Comparison of ENCODE assay signal across 30 cellular contexts in the genomic region with DNA sequence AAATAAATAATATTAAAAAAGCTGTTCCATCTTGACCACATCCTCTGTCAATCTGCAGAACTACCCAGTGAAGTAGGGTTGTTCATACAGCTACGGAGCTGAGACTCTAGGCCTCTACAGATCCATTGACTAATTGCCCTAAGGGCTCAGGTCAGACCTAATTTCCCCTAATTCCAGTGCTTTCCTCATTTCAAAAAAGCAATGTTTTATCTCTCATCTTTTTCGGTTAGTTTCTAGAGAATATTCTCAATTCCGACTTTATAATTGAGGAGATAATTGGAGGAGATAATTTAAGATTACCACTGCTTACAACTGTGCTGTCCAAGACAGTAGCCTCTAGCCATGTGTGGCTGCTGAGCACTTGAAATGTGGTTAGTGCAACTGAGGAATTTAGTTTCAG.
"Had no signal": no experiment of that assay in that cellular context is flagged by ENCODE, and none has a peak within 500 bp of the region (broad histone marks: within the 10 kb centered on the region; RNA-seq: fewer than 3 reads in every experiment).

No MANE protein-coding gene starts in this region.

- H3K4me3 ChIP-seq: adrenal gland, body of pancreas, esophagus squamous epithelium, gastrocnemius medialis, heart right ventricle had no signal

- H3K9me3 ChIP-seq: adrenal gland, body of pancreas, esophagus squamous epithelium, gastrocnemius medialis, heart right ventricle had no signal

- DNase-seq: activated B cell treated with CpG ODN at 0.5 μM for 24 hours; activated CD4-positive, alpha-beta memory T cell treated with anti-CD3 and anti-CD28 coated beads for 36 hours; activated CD4-positive, alpha-beta T cell treated with anti-CD3 and anti-CD28 coated beads, Interleukin-2, amount 10 ng/mL, durations not matched to agents 24 days and 14 days; activated CD8-positive, alpha-beta memory T cell treated with anti-CD3 and anti-CD28 coated beads, Interleukin-2, amount 10 ng/mL, durations not matched to agents 7 days and 5 days; activated CD8-positive, alpha-beta memory T cell treated with anti-CD3 and anti-CD28 coated beads, Interleukin-2, amount 50 U/mL, for 4 hours; activated CD8-positive, alpha-beta T cell treated with anti-CD3 and anti-CD28 coated beads, Interleukin-2, amount 10 ng/mL, durations not matched to agents 7 days and 5 days; activated effector memory CD4-positive, alpha-beta T cell treated with anti-CD3 and anti-CD28 coated beads, Interleukin-2, amount 50 U/mL, for 16 hours; activated naive CD4-positive, alpha-beta T cell treated with anti-CD3 and anti-CD28 coated beads for 36 hours; activated naive CD8-positive, alpha-beta T cell treated with anti-CD3 and anti-CD28 coated beads for 36 hours; activated naive CD8-positive, alpha-beta T cell treated with anti-CD3 and anti-CD28 coated beads, Interleukin-2, amount 50 U/mL, for 24 hours; activated T-cell treated with anti-CD3 and anti-CD28 coated beads, Interleukin-2, amount 50 U/mL, for 1 hour; activated T-cell treated with anti-CD3 and anti-CD28 coated beads, Interleukin-2, amount 50 U/mL, for 48 hours; adrenal gland; amygdala; aorta; body of pancreas; caudate nucleus; cortex of kidney; dermis blood vessel endothelial cell; effector CD4-positive, alpha-beta T cell; effector memory CD8-positive, alpha-beta T cell; esophagus squamous epithelium; gastrocnemius medialis; heart right ventricle; T-helper 1 cell; T-helper 17 cell; T1000; WERI-Rb-1 had no signal

- H3K27me3 ChIP-seq: adrenal gland, body of pancreas, gastrocnemius medialis, heart right ventricle had no signal

- ATAC-seq: activated CD4-positive, CD25-positive, alpha-beta regulatory T cell treated with anti-CD3 and anti-CD28 coated beads, Interleukin-2, amount 50 U/mL, for 24 hours; activated CD8-positive, alpha-beta memory T cell treated with anti-CD3 and anti-CD28 coated beads, Interleukin-2, amount 10 ng/mL, durations not matched to agents 7 days and 5 days; activated CD8-positive, alpha-beta T cell treated with anti-CD3 and anti-CD28 coated beads, Interleukin-2, amount 10 ng/mL, durations not matched to agents 7 days and 5 days; activated naive CD8-positive, alpha-beta T cell treated with anti-CD3 and anti-CD28 coated beads, Interleukin-2, amount 50 U/mL, for 24 hours; body of pancreas; effector memory CD8-positive, alpha-beta T cell; gastrocnemius medialis; heart right ventricle; T-helper 17 cell had no signal

- H3K27ac ChIP-seq: adrenal gland, body of pancreas, epithelial cell of prostate, esophagus squamous epithelium, gastrocnemius medialis, heart right ventricle, WERI-Rb-1 had no signal

- H3K36me3 ChIP-seq: adrenal gland, esophagus squamous epithelium, gastrocnemius medialis, heart right ventricle, WERI-Rb-1 had no signal

- H3K4me1 ChIP-seq: adrenal gland, body of pancreas, esophagus squamous epithelium, gastrocnemius medialis, heart right ventricle had no signal
